ENCODE assay signal across 19 cellular contexts in genomic region chr1:64161347-64162080, GRCh38. TPM values are rescaled to one million over a fixed set of nuclear protein-coding genes. Genes with fewer than 3 reads are reported as not detected.
A peak's percentile ranks its signal among the peaks of the same experiment; 100 is the strongest.
DNase-seq lines count a peak whose midpoint lies in the region; TF ChIP-seq lines count a peak whose summit lies in the region.
"Had no signal": no experiment of that assay in that cellular context is flagged by ENCODE, and none has a peak within 500 bp of the region (broad histone marks: within the 10 kb centered on the region; RNA-seq: fewer than 3 reads in every experiment).

No MANE protein-coding gene starts in this region.

- H3K9me3 Mint-ChIP-seq in nephron: no peaks in the 10 kb centered on the region
- H3K9me3 Mint-ChIP-seq: natural killer cell treated with Interleukin-12 subunit alpha and Interleukin-12 subunit beta and Interleukin-15 and Interleukin-18, amount 100 ng/mL, for 72 hours had no signal

- POLR2A ChIA-PET in AG04449 (lab: Yijun Ruan, JAX): no interaction called here

- no peak for TF ChIP-seq CTCF in AG04449 (IDR thresholded peaks at IDR 0.05; ENCODE audit: insufficient read depth, low read length, missing control alignments)
- no peak for TF ChIP-seq CTCF in nephron (IDR thresholded peaks at IDR 0.05; ENCODE audit: unreplicated experiment in 3 of 3)

- CTCF ChIA-PET in AG04449 (lab: Yijun Ruan, JAX): interaction anchor here (0.7 to 4.8 kb wide), 6 partner anchors 10 to 487 kb away, joined by 3 to 48 read pairs (median 4); no protein-coding TSS in a partner anchor

- H3K4me1 Mint-ChIP-seq in nephron: peaks cover 45% of the 10 kb centered on the region

- DNase-seq in AG04449 (ENCODE audit: low read depth, low spot score) (peak; percentile 52), RPMI7951 (ENCODE audit: low read depth) (peak; percentile 26), fibroblast of gingiva (ENCODE audit: low read depth) (peak; percentile 91), NCI-H146 (lab: John Stamatoyannopoulos, UW) (no peak), DMS 273 (lab: John Stamatoyannopoulos, UW; ENCODE audit: unreplicated experiment) (no peak)
- no peak for DNase-seq in NK-92 treated with Interleukin-12 subunit alpha and Interleukin-12 subunit beta, amount 100 ng/mL, for 24 hours (lab: John Stamatoyannopoulos, UW)
- no peak for DNase-seq in stimulated activated CD4-positive, alpha-beta T cell treated with anti-CD3 and anti-CD28 coated beads, Interleukin-2, amount 100 ng/mL, for 24 hours
- DNase-seq: 8988T; activated naive CD4-positive, alpha-beta T cell treated with Interleukin-2 at 50 U/mL for 16 hours; foreskin melanocyte; GOT3; kidney; NCI-H774; SIG-M5 had no signal

- peaks cover 51% of the 10 kb centered on the region for H3K36me3 Mint-ChIP-seq in nephron (ENCODE audit: low read depth)
- H3K36me3 Mint-ChIP-seq: natural killer cell treated with Interleukin-12 subunit alpha and Interleukin-12 subunit beta and Interleukin-15 and Interleukin-18, amount 100 ng/mL, for 72 hours had no signal

- no peak overlapping the region for H3K4me3 ChIP-seq in AG04449 (ENCODE audit: low read depth, low read length)

- no peaks in the 10 kb centered on the region for H3K27me3 Mint-ChIP-seq in nephron (ENCODE audit: low read depth)

- peak overlapping the region; percentile 76 to 94 (median 88) for H3K27ac Mint-ChIP-seq in nephron
- H3K27ac Mint-ChIP-seq: natural killer cell treated with Interleukin-12 subunit alpha and Interleukin-12 subunit beta and Interleukin-15 and Interleukin-18, amount 100 ng/mL, for 72 hours had no signal

- H3K4me3 Mint-ChIP-seq in nephron: no peak overlapping the region
- H3K4me3 Mint-ChIP-seq: natural killer cell treated with Interleukin-12 subunit alpha and Interleukin-12 subunit beta and Interleukin-15 and Interleukin-18, amount 100 ng/mL, for 72 hours had no signal

RNA-seq across cellular contexts. Expression of gene UBE2U, which starts 41.9 kb away (rescaled TPM):
- not detected in 2 replicates for total RNA-seq in RPMI7951 (2014; rRNA removed; shearing (Covaris generic))
- total RNA-seq: activated CD8-positive, alpha-beta memory T cell treated with anti-CD3 and anti-CD28 coated beads for 36 hours; kidney; natural killer cell treated with Interleukin-12 subunit alpha and Interleukin-12 subunit beta and Interleukin-15 and Interleukin-18, amount 100 ng/mL, for 72 hours; skeletal muscle tissue; subcutaneous adipose tissue had no signal

Comparison
In these comparisons a context has a peak if more than half of its experiments do, and no peak if none do; other contexts are left out.
1. DNase-seq: peak in AG04449 (single experiment), RPMI7951 (single experiment) and fibroblast of gingiva (single experiment); none in NK-92 treated with Interleukin-12 subunit alpha and Interleukin-12 subunit beta, amount 100 ng/mL, for 24 hours (single experiment), NCI-H146 (single experiment), DMS 273 (single experiment) and stimulated activated CD4-positive, alpha-beta T cell treated with anti-CD3 and anti-CD28 coated beads, Interleukin-2, amount 100 ng/mL, for 24 hours (0 of 2).